Comparison of ENCODE assay signal across 10 cellular contexts in genomic region chr13:50731400-50731799, GRCh38.
A peak's percentile ranks its signal among the peaks of the same experiment; 100 is the strongest.
DNase-seq lines count a peak whose midpoint lies in the region; ATAC-seq and TF ChIP-seq lines count a peak whose summit lies in the region.
"Had no signal": no experiment of that assay in that cellular context is flagged by ENCODE, and none has a peak within 500 bp of the region (broad histone marks: within the 10 kb centered on the region; RNA-seq: fewer than 3 reads in every experiment).

No MANE protein-coding gene starts in this region.

- no peak for TF ChIP-seq CTCF in right atrium auricular region (IDR thresholded peaks at IDR 0.05)
- no peak for TF ChIP-seq CTCF in GM13977 (IDR thresholded peaks at IDR 0.05; ENCODE audit: extremely low read depth, insufficient read depth, missing control alignments)
- no peak for TF ChIP-seq CTCF in tibial nerve (IDR thresholded peaks at IDR 0.05)

- no peaks in the 10 kb centered on the region for H3K36me3 ChIP-seq in right atrium auricular region
- no peaks in the 10 kb centered on the region for H3K36me3 ChIP-seq in tibial nerve
- H3K36me3 ChIP-seq: right lobe of liver had no signal

- peak overlapping the region in 1 of 2 donors; percentile 16 for H3K27ac ChIP-seq in right atrium auricular region
- no peak overlapping the region for H3K27ac ChIP-seq in tibial nerve
- H3K27ac ChIP-seq: right lobe of liver, SK-N-MC had no signal

- intact Hi-C loops in left ventricle myocardium superior (cut with micrococcal nuclease), result no loop called here

- H3K4me3 ChIP-seq in right atrium auricular region (no peak overlapping the region), tibial nerve (no peak overlapping the region)
- H3K4me3 ChIP-seq: right lobe of liver, SK-N-MC had no signal

- H3K27me3 ChIP-seq in right atrium auricular region (no peaks in the 10 kb centered on the region), tibial nerve (no peaks in the 10 kb centered on the region)
- H3K27me3 ChIP-seq: right lobe of liver had no signal

- TF ChIP-seq EP300 in tibial nerve (IDR thresholded peaks at IDR 0.05), result no peak

- in situ Hi-C loops in GM13977 (cut with MboI; ENCODE audit: low pct_unique_long_range_greater_than_20kb, low sequenced_read_pairs, unreplicated experiment), result no loop called here

- ATAC-seq in left ventricle myocardium superior (peak; percentile 57), SK-N-SH treated with all-trans-retinoic acid at 6 μM for 48 hours (peak; percentile 51; the same call in 1 of the 3 replicates), HG02588 (IDR thresholded peaks at IDR 0.05; ENCODE audit: unreplicated experiment) (no peak)
- ATAC-seq: right lobe of liver had no signal

- no peaks in the 10 kb centered on the region for H3K4me1 ChIP-seq in right atrium auricular region
- peaks cover 0 to 4% (median 0%) of the 10 kb centered on the region in 4 donors for H3K4me1 ChIP-seq in tibial nerve
- H3K4me1 ChIP-seq: right lobe of liver had no signal

- H3K9me3 ChIP-seq in right atrium auricular region (no peaks in the 10 kb centered on the region), tibial nerve (no peaks in the 10 kb centered on the region)
- H3K9me3 ChIP-seq: right lobe of liver had no signal

- no peak for TF ChIP-seq POLR2A in tibial nerve (IDR thresholded peaks at IDR 0.05)

- DNase-seq in left ventricle myocardium superior (no peak), right atrium auricular region (ENCODE audit: low spot score) (no peak), fibroblast of the conjunctiva (ENCODE audit: low read depth) (peak; percentile 14), GM13977 (ENCODE audit: low spot score) (no peak), tibial nerve (ENCODE audit: low spot score in 2 of 2) (no peak)
- DNase-seq in activated CD4-positive, alpha-beta T cell treated with anti-CD3 and anti-CD28 coated beads for 4 hours, result no peak
- DNase-seq: right lobe of liver had no signal

TF ChIP-seq in SK-N-SH treated with all-trans-retinoic acid at 6 μM for 48 hours, 23 proteins besides CTCF, POLR2A, EP300 and RAD21:
- TF ChIP-seq ZNF8 (CRISPR knock-in tag; IDR thresholded peaks at IDR 0.05) (no peak), ARNTL (CRISPR knock-in tag; IDR thresholded peaks at IDR 0.05; ENCODE audit: borderline replicate concordance, low read depth) (no peak), TSHZ2 (CRISPR knock-in tag; IDR thresholded peaks at IDR 0.05) (no peak)
